Comparison of ENCODE assay signal across 1 cellular context in genomic region chr14:74271365-74271764, GRCh38.
TF ChIP-seq lines count a peak whose summit lies in the region.

No MANE protein-coding gene starts in this region.

TF ChIP-seq in HepG2, 621 proteins besides CTCF, POLR2A, EP300 and RAD21:
- TF ChIP-seq ZNF484 (CRISPR knock-in tag; IDR thresholded peaks at IDR 0.05; ENCODE audit: borderline replicate concordance, low read depth) (no peak), PPARG (CRISPR knock-in tag; conservative IDR thresholded peaks at IDR 0.05) (no peak), ZNF121 (CRISPR knock-in tag; IDR thresholded peaks at IDR 0.05) (peak; percentile 73), MYNN (CRISPR knock-in tag; IDR thresholded peaks at IDR 0.05; ENCODE audit: low read depth) (no peak), ZNF234 (CRISPR knock-in tag; conservative IDR thresholded peaks at IDR 0.05) (no peak), ZNF546 (CRISPR knock-in tag; conservative IDR thresholded peaks at IDR 0.05) (no peak), ZNF775 (CRISPR knock-in tag; IDR thresholded peaks at IDR 0.05; ENCODE audit: borderline replicate concordance) (no peak), ZNF670 (CRISPR knock-in tag; IDR thresholded peaks at IDR 0.05; ENCODE audit: borderline replicate concordance) (no peak), ZNF747 (CRISPR knock-in tag; IDR thresholded peaks at IDR 0.05; ENCODE audit: borderline replicate concordance) (no peak)
